In the genomic region with DNA sequence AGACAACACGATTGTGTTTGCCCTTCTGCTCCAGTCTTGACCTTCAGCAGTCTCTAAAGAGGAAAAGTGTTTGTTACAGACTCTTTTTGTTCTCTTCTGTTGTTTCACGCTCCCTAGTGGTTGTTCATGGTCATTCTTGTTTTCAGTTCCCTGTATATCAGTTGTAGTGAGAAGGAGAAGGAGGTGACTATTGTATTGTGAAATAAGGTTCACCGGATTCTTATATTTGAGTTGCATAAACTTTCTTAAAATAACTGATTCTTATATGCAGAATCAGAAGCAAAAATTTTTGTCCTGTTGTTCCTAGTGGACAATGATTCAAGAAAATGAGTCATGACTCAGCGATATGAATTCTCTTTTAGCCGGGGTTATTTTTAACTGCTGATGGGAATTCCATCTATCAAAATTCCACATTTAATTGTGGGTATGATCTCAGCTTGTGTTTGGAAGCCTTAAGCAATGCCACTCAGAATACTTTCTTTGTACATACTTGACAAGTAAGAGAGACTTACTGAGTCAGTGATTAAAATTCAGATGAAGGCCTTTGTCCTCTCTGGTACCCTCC, we compare ENCODE assay signal across 8 cellular contexts.
DNase-seq lines count a peak whose midpoint lies in the region; ATAC-seq, FAIRE-seq and TF ChIP-seq lines count a peak whose summit lies in the region.

No MANE protein-coding gene starts in this region.

- ATAC-seq in heart right ventricle (peak; percentile 67 to 90 (median 83)), gastrocnemius medialis (peak; percentile 74 to 76)
- no peak for ATAC-seq in activated CD8-positive, alpha-beta memory T cell treated with anti-CD3 and anti-CD28 coated beads, Interleukin-2, amount 10 ng/mL, durations not matched to agents 7 days and 5 days
- no peak for ATAC-seq in activated CD4-positive, alpha-beta T cell treated with anti-CD3 and anti-CD28 coated beads for 36 hours

- TF ChIP-seq CTCF in GM12864 (IDR thresholded peaks at IDR 0.05; ENCODE audit: low read depth, low read length, missing control alignments) (peak; percentile 37), heart right ventricle (IDR thresholded peaks at IDR 0.05) (peak in 8 of 9 donors; percentile 21 to 69 (median 54)), gastrocnemius medialis (IDR thresholded peaks at IDR 0.05 in 4 of 5, conservative IDR thresholded peaks at IDR 0.05 in 1 of 5) (peak; percentile 45 to 82 (median 57))

- TF ChIP-seq POLR2A in gastrocnemius medialis (IDR thresholded peaks at IDR 0.05) = no peak

- peaks cover 0 to 65% (median 44%) of the 10 kb centered on the region in 9 donors for H3K4me1 ChIP-seq in heart right ventricle
- peaks cover 56 to 60% of the 10 kb centered on the region in 2 donors for H3K4me1 ChIP-seq in gastrocnemius medialis

- H3K9me3 ChIP-seq in heart right ventricle = no peaks in the 10 kb centered on the region
- H3K9me3 ChIP-seq in gastrocnemius medialis = no peaks in the 10 kb centered on the region

- H3K27ac ChIP-seq in heart right ventricle = peak overlapping the region; percentile 69 to 88 (median 82)
- H3K27ac ChIP-seq in gastrocnemius medialis = peak overlapping the region; percentile 76 to 84 (median 82)

- no peaks in the 10 kb centered on the region for H3K9me3 Mint-ChIP-seq in activated CD8-positive, alpha-beta memory T cell treated with anti-CD3 and anti-CD28 coated beads, Interleukin-2, amount 10 ng/mL, durations not matched to agents 7 days and 5 days (ENCODE audit: low read depth)
- no peaks in the 10 kb centered on the region for H3K9me3 Mint-ChIP-seq in activated CD4-positive, alpha-beta T cell treated with anti-CD3 and anti-CD28 coated beads for 36 hours (ENCODE audit: low read depth)

- H3K4me3 Mint-ChIP-seq in activated CD8-positive, alpha-beta memory T cell treated with anti-CD3 and anti-CD28 coated beads, Interleukin-2, amount 10 ng/mL, durations not matched to agents 7 days and 5 days = no peak overlapping the region
- H3K4me3 Mint-ChIP-seq in activated CD4-positive, alpha-beta T cell treated with anti-CD3 and anti-CD28 coated beads for 36 hours = no peak overlapping the region

- H3K36me3 Mint-ChIP-seq in activated CD8-positive, alpha-beta memory T cell treated with anti-CD3 and anti-CD28 coated beads, Interleukin-2, amount 10 ng/mL, durations not matched to agents 7 days and 5 days = no peaks in the 10 kb centered on the region
- no peaks in the 10 kb centered on the region for H3K36me3 Mint-ChIP-seq in activated CD4-positive, alpha-beta T cell treated with anti-CD3 and anti-CD28 coated beads for 36 hours (ENCODE audit: low read depth)

- intact Hi-C loops in heart right ventricle (cut with DNase I) = no loop called here
- intact Hi-C loops in gastrocnemius medialis (cut with DNase I; ENCODE audit: low total_unique reads) = loop anchor here (2.0 to 10.0 kb wide), 3 partner anchors 16 to 190 kb away; no protein-coding TSS in a partner anchor
- intact Hi-C loops in activated CD4-positive, alpha-beta T cell treated with anti-CD3 and anti-CD28 coated beads for 36 hours (cut with DNase I, micrococcal nuclease) = no loop called here

- DNase-seq in GM12864 (ENCODE audit: low read depth) (no peak), HT-29 (ENCODE audit: low spot score) (peak; percentile 70), heart right ventricle (peak in 1 of 2 donors; percentile 29), gastrocnemius medialis (no peak), NCI-H2081 (lab: John Stamatoyannopoulos, UW) (no peak)
- no peak for DNase-seq in activated CD8-positive, alpha-beta memory T cell treated with anti-CD3 and anti-CD28 coated beads, Interleukin-2, amount 10 ng/mL, durations not matched to agents 7 days and 5 days
- DNase-seq in activated CD4-positive, alpha-beta T cell treated with anti-CD3 and anti-CD28 coated beads for 36 hours = no peak

- H3K27ac Mint-ChIP-seq in activated CD8-positive, alpha-beta memory T cell treated with anti-CD3 and anti-CD28 coated beads, Interleukin-2, amount 10 ng/mL, durations not matched to agents 7 days and 5 days = no peak overlapping the region
- no peak overlapping the region for H3K27ac Mint-ChIP-seq in activated CD4-positive, alpha-beta T cell treated with anti-CD3 and anti-CD28 coated beads for 36 hours

- in situ Hi-C loops in gastrocnemius medialis (cut with MboI; ENCODE audit: low sequenced_read_pairs in 4 of 4) = loop anchor here in 1 of 4 donors (25.0 kb wide), 1 partner anchor 668 kb away; no protein-coding TSS in a partner anchor

- POLR2A ChIA-PET in activated CD4-positive, alpha-beta T cell treated with anti-CD3 and anti-CD28 coated beads for 36 hours (lab: Charles Lee) = no interaction called here

- FAIRE-seq in TTC549 (lab: Jason Lieb, UNC) = peak; percentile 99

- 9 to 13% methylated on average over 5 of the region's 5 CpGs for WGBS in heart right ventricle, 2 donors

- CTCF ChIA-PET in activated CD8-positive, alpha-beta memory T cell treated with anti-CD3 and anti-CD28 coated beads, Interleukin-2, amount 10 ng/mL, durations not matched to agents 7 days and 5 days (lab: Charles Lee) = no interaction called here
- CTCF ChIA-PET in activated CD4-positive, alpha-beta T cell treated with anti-CD3 and anti-CD28 coated beads for 36 hours (lab: Charles Lee) = interaction anchor here (1.3 kb wide), 1 partner anchor 34 kb away, joined by 3 read pairs; no protein-coding TSS in a partner anchor

- no peak overlapping the region for H3K4me3 ChIP-seq in GM12864 (ENCODE audit: low read depth, low read length)
- H3K4me3 ChIP-seq in heart right ventricle = peak overlapping the region in 2 of 10 donors; percentile 8 to 10
- H3K4me3 ChIP-seq in gastrocnemius medialis = peak overlapping the region in 2 of 4 donors; percentile 16 to 19

- H3K36me3 ChIP-seq in heart right ventricle (no peaks in the 10 kb centered on the region), gastrocnemius medialis (no peaks in the 10 kb centered on the region)

- H3K27me3 ChIP-seq in heart right ventricle (no peaks in the 10 kb centered on the region), gastrocnemius medialis (no peaks in the 10 kb centered on the region)

- H3K4me1 Mint-ChIP-seq in activated CD8-positive, alpha-beta memory T cell treated with anti-CD3 and anti-CD28 coated beads, Interleukin-2, amount 10 ng/mL, durations not matched to agents 7 days and 5 days = no peaks in the 10 kb centered on the region
- no peaks in the 10 kb centered on the region for H3K4me1 Mint-ChIP-seq in activated CD4-positive, alpha-beta T cell treated with anti-CD3 and anti-CD28 coated beads for 36 hours

- H3K27me3 Mint-ChIP-seq in activated CD8-positive, alpha-beta memory T cell treated with anti-CD3 and anti-CD28 coated beads, Interleukin-2, amount 10 ng/mL, durations not matched to agents 7 days and 5 days = no peaks in the 10 kb centered on the region
- peaks cover 11% of the 10 kb centered on the region for H3K27me3 Mint-ChIP-seq in activated CD4-positive, alpha-beta T cell treated with anti-CD3 and anti-CD28 coated beads for 36 hours

Comparison
In these comparisons a context has a peak if more than half of its experiments do, and no peak if none do; other contexts are left out.
1. ATAC-seq: peak in heart right ventricle (8 of 8) and gastrocnemius medialis (2 of 2); none in activated CD8-positive, alpha-beta memory T cell treated with anti-CD3 and anti-CD28 coated beads, Interleukin-2, amount 10 ng/mL, durations not matched to agents 7 days and 5 days (single experiment) and activated CD4-positive, alpha-beta T cell treated with anti-CD3 and anti-CD28 coated beads for 36 hours (single experiment).
2. Peak in every context shown above with its lines, with median percentiles within 50 percentile points of each other: CTCF ChIP-seq.